13 cellular contexts compared by ENCODE assay signal in the genomic region with DNA sequence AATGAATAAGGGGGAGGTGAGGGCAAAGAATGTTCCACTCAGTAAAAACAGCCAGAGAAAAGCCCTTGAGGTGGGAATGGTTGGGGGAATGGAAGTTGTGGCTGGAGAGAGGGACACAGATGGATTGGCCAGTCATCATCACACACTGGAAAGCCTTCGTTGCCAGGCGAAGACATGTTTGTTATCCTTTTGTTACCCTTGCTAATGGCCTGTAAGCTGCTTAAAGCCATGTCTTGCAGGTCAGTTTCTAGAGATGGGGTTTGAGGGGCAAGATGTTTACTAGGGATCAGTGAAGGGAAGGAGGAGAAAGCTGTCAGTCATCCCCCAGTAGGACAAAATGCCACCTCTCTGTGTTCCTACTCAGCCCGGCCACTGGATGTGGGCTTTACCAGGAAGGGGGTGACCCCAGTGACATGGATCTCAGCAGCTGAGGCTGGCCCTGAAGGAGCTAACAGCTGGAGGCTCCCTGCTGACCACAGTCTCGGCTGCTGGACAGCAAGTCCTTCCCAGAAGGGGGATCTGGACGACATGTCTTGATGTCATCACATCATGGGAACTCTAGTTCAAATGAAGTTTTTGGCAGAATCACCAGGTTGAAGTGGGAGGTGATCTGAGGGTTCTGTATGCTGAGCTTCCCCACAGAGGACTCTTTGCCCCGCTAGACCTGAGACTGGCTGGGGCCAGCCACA.
"Had no signal": no experiment of that assay in that cellular context is flagged by ENCODE, and none has a peak within 500 bp of the region (broad histone marks: within the 10 kb centered on the region; RNA-seq: fewer than 3 reads in every experiment).

No MANE protein-coding gene starts in this region.

- H3K4me3 ChIP-seq: neural progenitor cell, ovary, tibial artery, uterus had no signal

- H3K36me3 ChIP-seq: neural progenitor cell, ovary, tibial artery, uterus had no signal

- H3K27ac ChIP-seq: neural progenitor cell, ovary, tibial artery, uterus had no signal

- H3K4me2 ChIP-seq: neural progenitor cell had no signal

- H3K9me3 ChIP-seq: ovary, tibial artery, uterus had no signal

- H3K9ac ChIP-seq: neural progenitor cell had no signal

- DNase-seq: activated CD4-positive, alpha-beta T cell treated with anti-CD3 and anti-CD28 coated beads for 48 hours; activated CD8-positive, alpha-beta memory T cell treated with anti-CD3 and anti-CD28 coated beads, Interleukin-2, amount 50 U/mL, for 48 hours; activated naive CD8-positive, alpha-beta T cell treated with anti-CD3 and anti-CD28 coated beads for 36 hours; amygdala; foreskin melanocyte; ovary; stimulated activated CD4-positive, alpha-beta T cell treated with anti-CD3 and anti-CD28 coated beads, Interleukin-2, amount 100 ng/mL, for 48 hours; stimulated activated naive CD4-positive, alpha-beta T cell; T-helper 2 cell; tibial artery; uterus had no signal

- H3K4me1 ChIP-seq: neural progenitor cell, tibial artery, uterus had no signal

- H2AFZ ChIP-seq: neural progenitor cell had no signal

- H3K27me3 ChIP-seq: neural progenitor cell, ovary, tibial artery, uterus had no signal

- ATAC-seq: WTC11 had no signal
